ENCODE assay signal across 29 cellular contexts in the genomic region with DNA sequence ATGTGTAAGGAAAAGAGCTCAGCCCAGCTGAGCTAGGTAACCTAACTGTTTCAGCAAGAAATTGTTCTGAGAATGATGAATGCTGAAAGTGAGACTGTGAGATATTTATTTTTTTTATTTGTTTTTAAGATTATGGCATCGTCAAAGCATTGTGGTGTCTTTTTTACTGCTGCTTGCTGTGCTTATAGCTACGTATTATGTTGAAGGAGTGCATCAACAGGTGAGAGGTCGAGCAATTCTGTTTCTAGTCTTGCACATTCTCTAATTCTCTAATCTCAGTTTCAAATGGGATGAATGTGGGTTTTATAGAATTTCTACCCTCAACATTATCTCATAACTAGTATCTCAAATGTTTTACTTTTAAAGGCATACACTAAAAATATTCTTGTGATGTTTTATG.
"Had no signal": no experiment of that assay in that cellular context is flagged by ENCODE, and none has a peak within 500 bp of the region (broad histone marks: within the 10 kb centered on the region; RNA-seq: fewer than 3 reads in every experiment).

No MANE protein-coding gene starts in this region.

- H3K36me3 Mint-ChIP-seq: natural killer cell had no signal

- H3K36me3 ChIP-seq: prostate gland had no signal

- H3K27me3 ChIP-seq: left lung, pancreas, stomach, tibial artery, upper lobe of right lung had no signal

- H3K9me3 ChIP-seq: left lung, pancreas, prostate gland, stomach, thoracic aorta, tibial artery, upper lobe of right lung had no signal

- ATAC-seq: left colon; left lung; natural killer cell; pancreas; right cardiac atrium; sciatic nerve; stimulated activated naive B cell treated with anti-CD40 and anti-IgM and Interleukin-4, amounts not matched to agents 10 μg/mL and 1 μg/mL and 100 μg/mL, for 72 hours; stimulated activated naive CD8-positive, alpha-beta T cell treated with anti-CD3 and anti-CD28 coated beads, Interleukin-15, Interleukin-2, amounts not matched to agents 100 U/mL and 50 U/mL, for 24 hours; upper lobe of right lung had no signal

- H3K4me1 Mint-ChIP-seq: immature natural killer cell; mesothelial cell of epicardium; naive B cell; natural killer cell; stimulated activated naive B cell treated with anti-CD40 and anti-IgM and Interleukin-4, amounts not matched to agents 10 μg/mL and 1 μg/mL and 100 μg/mL, for 72 hours had no signal

- H3K27me3 Mint-ChIP-seq: naive B cell; stimulated activated naive B cell treated with anti-CD40 and anti-IgM and Interleukin-4, amounts not matched to agents 10 μg/mL and 1 μg/mL and 100 μg/mL, for 72 hours had no signal

- H3K27ac ChIP-seq: left lung, pancreas, prostate gland, skin epidermis, stomach, thoracic aorta, tibial artery, upper lobe of right lung had no signal

- H3K4me1 ChIP-seq: left lung, pancreas, prostate gland, stomach, tibial artery, upper lobe of right lung had no signal

- H3K4me3 Mint-ChIP-seq: immature natural killer cell; mesothelial cell of epicardium; naive B cell; natural killer cell; stimulated activated naive B cell treated with anti-CD40 and anti-IgM and Interleukin-4, amounts not matched to agents 10 μg/mL and 1 μg/mL and 100 μg/mL, for 72 hours had no signal

- H3K9me3 Mint-ChIP-seq: immature natural killer cell; mesothelial cell of epicardium; naive B cell; natural killer cell; stimulated activated naive B cell treated with anti-CD40 and anti-IgM and Interleukin-4, amounts not matched to agents 10 μg/mL and 1 μg/mL and 100 μg/mL, for 72 hours had no signal

- H3K27ac Mint-ChIP-seq: immature natural killer cell; mesothelial cell of epicardium; naive B cell; natural killer cell; stimulated activated naive B cell treated with anti-CD40 and anti-IgM and Interleukin-4, amounts not matched to agents 10 μg/mL and 1 μg/mL and 100 μg/mL, for 72 hours had no signal

- H3K4me3 ChIP-seq: left lung, lung, pancreas, prostate gland, skin epidermis, stomach, thoracic aorta, tibial artery, upper lobe of right lung had no signal

- DNase-seq: hypothalamus; immature natural killer cell; kidney; left colon; left lung; mesendoderm; naive B cell; natural killer cell; nucleus accumbens; pancreas; posterior cingulate gyrus; retina; right cardiac atrium; stimulated activated CD4-positive, alpha-beta T cell treated with anti-CD3 and anti-CD28 coated beads, Interleukin-12 subunit alpha, Interleukin-12 subunit beta, amount 100 ng/mL, for 4 hours; stimulated activated CD4-positive, alpha-beta T cell treated with anti-CD3 and anti-CD28 coated beads, Interleukin-15, amount 100 ng/mL, for 24 hours; stimulated activated CD4-positive, alpha-beta T cell treated with anti-CD3 and anti-CD28 coated beads, Interleukin-2, amount 100 ng/mL, for 24 hours; stimulated activated CD4-positive, alpha-beta T cell treated with anti-CD3 and anti-CD28 coated beads, Interleukin-4, amount 100 ng/mL, for 1 hour; stimulated activated naive B cell treated with anti-CD40 and anti-IgM and Interleukin-4, amounts not matched to agents 10 μg/mL and 1 μg/mL and 100 μg/mL, for 72 hours; stimulated activated naive CD8-positive, alpha-beta T cell treated with anti-CD3 and anti-CD28 coated beads, Interleukin-15, Interleukin-2, amounts not matched to agents 100 U/mL and 50 U/mL, for 24 hours; stomach; tibial artery; trophoblast cell; upper lobe of right lung had no signal
